12 cellular contexts compared by ENCODE assay signal in genomic region chr12:29309320-29309902, GRCh38.
DNase-seq lines count a peak whose midpoint lies in the region; ATAC-seq, FAIRE-seq and TF ChIP-seq lines count a peak whose summit lies in the region.
"Had no signal": no experiment of that assay in that cellular context is flagged by ENCODE, and none has a peak within 500 bp of the region (broad histone marks: within the 10 kb centered on the region; RNA-seq: fewer than 3 reads in every experiment).

No MANE protein-coding gene starts in this region.

- H3K36me3 ChIP-seq in psoas muscle (ENCODE audit: insufficient read depth in 1 of 2, low read depth in 1 of 2), result no peaks in the 10 kb centered on the region
- H3K36me3 ChIP-seq: thoracic aorta had no signal

- no peaks in the 10 kb centered on the region for H3K27me3 ChIP-seq in dorsolateral prefrontal cortex
- no peaks in the 10 kb centered on the region for H3K27me3 ChIP-seq in psoas muscle (ENCODE audit: insufficient read depth in 3 of 3, low read length in 2 of 3)
- H3K27me3 ChIP-seq: BLaER1 had no signal

- intact Hi-C loops in dorsolateral prefrontal cortex (cut with DNase I), result no loop called here
- intact Hi-C loops in psoas muscle (cut with DNase I), result no loop called here

- no peak overlapping the region for H3K4me3 ChIP-seq in dorsolateral prefrontal cortex
- H3K4me3 ChIP-seq in psoas muscle, result no peak overlapping the region
- H3K4me3 ChIP-seq: BLaER1, thoracic aorta had no signal

- ATAC-seq in psoas muscle (no peak), HG03039 (IDR thresholded peaks at IDR 0.05; ENCODE audit: unreplicated experiment) (no peak)

- no peaks in the 10 kb centered on the region for H3K4me1 ChIP-seq in psoas muscle
- H3K4me1 ChIP-seq: BLaER1 had no signal

- H3K27ac ChIP-seq in dorsolateral prefrontal cortex, result no peak overlapping the region
- no peak overlapping the region for H3K27ac ChIP-seq in psoas muscle
- H3K27ac ChIP-seq: BLaER1, epithelial cell of prostate, thoracic aorta had no signal

- no peak for FAIRE-seq in GM19239 (lab: Jason Lieb, UNC)

- H3K9me3 ChIP-seq in psoas muscle, result no peaks in the 10 kb centered on the region
- H3K9me3 ChIP-seq: BLaER1, thoracic aorta had no signal

- WGBS in psoas muscle, 3 donors, result 60 to 94% (median 86%) methylated on average over 4 of the region's 4 CpGs

- peak; percentile 17 for DNase-seq in NCI-H748 (lab: John Stamatoyannopoulos, UW; ENCODE audit: unreplicated experiment)
- no peak for DNase-seq in NCI-H748 treated with DMSO at 0.1 percent for 48 hours (lab: John Stamatoyannopoulos, UW)
- DNase-seq in NCI-H1694 treated with DMSO at 0.1 percent for 48 hours (lab: John Stamatoyannopoulos, UW), result peak; percentile 24
- DNase-seq in dorsolateral prefrontal cortex, result no peak
- DNase-seq in psoas muscle, result no peak
- no peak for DNase-seq in GM19239 (ENCODE audit: insufficient read length, low spot score)
- DNase-seq in occipital lobe (lab: John Stamatoyannopoulos, UW), result no peak
- DNase-seq: NCI-H1417 treated with DMSO at 0.1 percent for 48 hours had no signal

- TF ChIP-seq CTCF in dorsolateral prefrontal cortex (IDR thresholded peaks at IDR 0.05 in 54 of 56, conservative IDR thresholded peaks at IDR 0.05 in 2 of 56; ENCODE audit: low read depth in 1 of 56, partially characterized antibody in 56 of 56), result peak in 54 of 56 donors; percentile 29 to 72 (median 54)
- peak; percentile 14 for TF ChIP-seq CTCF in psoas muscle (IDR thresholded peaks at IDR 0.05)

Comparison
In these comparisons a context has a peak if more than half of its experiments do, and no peak if none do; other contexts are left out.
1. DNase-seq: peak in NCI-H748 (single experiment) and NCI-H1694 treated with DMSO at 0.1 percent for 48 hours (single experiment); none in NCI-H748 treated with DMSO at 0.1 percent for 48 hours (single experiment), dorsolateral prefrontal cortex (0 of 10), psoas muscle (0 of 2), GM19239 (single experiment) and occipital lobe (single experiment).